Comparison of ENCODE assay signal across 8 cellular contexts in genomic region chr7:128833148-128833938, GRCh38.
DNase-seq lines count a peak whose midpoint lies in the region; ATAC-seq and TF ChIP-seq lines count a peak whose summit lies in the region.

No MANE protein-coding gene starts in this region.

- H3K4me1 ChIP-seq in mucosa of stomach (ENCODE audit: control insufficient read depth, insufficient read depth, low read length) = peaks cover 7% of the 10 kb centered on the region

- H3K36me3 ChIP-seq in mucosa of stomach (ENCODE audit: control insufficient read depth, insufficient read depth, low read length) = no peaks in the 10 kb centered on the region

- no peak for ATAC-seq in GM18870 (IDR thresholded peaks at IDR 0.05; ENCODE audit: unreplicated experiment)

- TF ChIP-seq CTCF in AG09309 (IDR thresholded peaks at IDR 0.05; ENCODE audit: control insufficient read depth, insufficient read depth, low read depth, low read length, missing control alignments) = no peak

- peak overlapping the region; percentile 90 for H3K4me3 ChIP-seq in AG09309 (ENCODE audit: control insufficient read depth, low read depth, low read length)
- no peak overlapping the region for H3K4me3 ChIP-seq in mucosa of stomach (ENCODE audit: low read length)

- H3K9me3 ChIP-seq in mucosa of stomach (ENCODE audit: control insufficient read depth, low read length) = no peaks in the 10 kb centered on the region

- H3K27me3 ChIP-seq in mucosa of stomach (ENCODE audit: control insufficient read depth, insufficient read depth, low read length) = peaks cover 43% of the 10 kb centered on the region

- peak overlapping the region; percentile 22 for H3K9ac ChIP-seq in mucosa of stomach (ENCODE audit: low read length)

- DNase-seq in AG09309 (ENCODE audit: low read depth) = no peak
- DNase-seq in NCI-H2171 (lab: John Stamatoyannopoulos, UW) = peak; percentile 97
- peak; percentile 37 for DNase-seq in epidermal melanocyte (ENCODE audit: insufficient read length, low spot score)
- no peak for DNase-seq in DMS53 (lab: John Stamatoyannopoulos, UW)
- DNase-seq in cortex of kidney (lab: John Stamatoyannopoulos, UW) = no peak
- no peak for DNase-seq in KG1 (lab: John Stamatoyannopoulos, UW)

Comparison
In these comparisons a context has a peak if more than half of its experiments do, and no peak if none do; other contexts are left out.
1. DNase-seq: peak in NCI-H2171 (single experiment) and epidermal melanocyte (single experiment); none in AG09309 (single experiment), DMS53 (single experiment), cortex of kidney (single experiment) and KG1 (single experiment).